ENCODE assay signal across 20 cellular contexts in the genomic region with DNA sequence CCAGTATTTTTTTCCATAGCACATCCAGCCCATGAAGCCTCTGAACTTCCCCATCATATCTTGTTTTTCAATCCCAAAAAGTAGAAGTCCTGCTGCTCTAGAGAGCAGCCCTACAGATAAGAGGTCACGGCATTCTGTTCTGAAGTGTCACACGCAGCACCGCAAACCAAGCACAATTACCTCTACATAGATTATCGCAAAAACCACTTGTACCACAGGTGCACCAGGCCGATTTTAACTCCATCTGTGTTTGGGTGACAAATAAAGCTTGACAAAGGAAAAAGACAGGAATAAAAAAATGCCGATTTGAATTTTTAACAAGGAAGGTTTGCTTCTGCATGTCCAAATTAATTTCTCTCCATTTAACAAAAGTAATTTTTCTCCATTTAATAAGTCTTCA.
DNase-seq lines count a peak whose midpoint lies in the region; ATAC-seq, FAIRE-seq and TF ChIP-seq lines count a peak whose summit lies in the region.
"Had no signal": no experiment of that assay in that cellular context is flagged by ENCODE, and none has a peak within 500 bp of the region (broad histone marks: within the 10 kb centered on the region; RNA-seq: fewer than 3 reads in every experiment).

No MANE protein-coding gene starts in this region.

- H3K9ac ChIP-seq in endothelial cell of umbilical vein (replicated peaks; ENCODE audit: extremely low read depth, insufficient read depth, low read length) = peak overlapping the region; percentile 79
- H3K9ac ChIP-seq: GM23248 had no signal

- no peak overlapping the region for H2AFZ ChIP-seq in endothelial cell of umbilical vein (ENCODE audit: low read depth, low read length)
- H2AFZ ChIP-seq: GM23248 had no signal

- H3K4me1 ChIP-seq in endothelial cell of umbilical vein (ENCODE audit: control insufficient read depth, extremely low read depth, insufficient read depth, low read length) = peaks cover 58% of the 10 kb centered on the region

- FAIRE-seq in endothelial cell of umbilical vein (lab: Jason Lieb, UNC) = no peak
- FAIRE-seq: GM12878, RCC 7860 had no signal

- H3K9me1 ChIP-seq in endothelial cell of umbilical vein (replicated peaks; ENCODE audit: control insufficient read depth, extremely low read depth, insufficient read depth, low read length) = no peaks in the 10 kb centered on the region

- BruUV-seq in endothelial cell of umbilical vein (replicated peaks; lab: Mats Ljungman, UMichigan) = no TSS peak

- ATAC-seq in HG03439 (IDR thresholded peaks at IDR 0.05; ENCODE audit: unreplicated experiment) = no peak
- ATAC-seq: GM12878, Right ventricle myocardium inferior had no signal

- peak overlapping the region; percentile 55 for H3K4me2 ChIP-seq in endothelial cell of umbilical vein (ENCODE audit: insufficient read depth, low read length)

- no peak for TF ChIP-seq POLR2A in endothelial cell of umbilical vein (IDR thresholded peaks at IDR 0.05; ENCODE audit: low read depth, low read length)

- CTCF ChIA-PET in endothelial cell of umbilical vein (lab: Charles Lee) = interaction anchor here (1.1 to 2.0 kb wide), 5 partner anchors 8 to 49 kb away, joined by 4 to 5 read pairs (median 4); no protein-coding TSS in a partner anchor

- peak overlapping the region; percentile 97 for H3K27ac ChIP-seq in endothelial cell of umbilical vein (ENCODE audit: insufficient read depth, low read depth, low read length)
- H3K27ac ChIP-seq: GM23248, HL-60 had no signal

- DNase-seq in NCI-H1417 (lab: John Stamatoyannopoulos, UW) (peak in 2 of 3 experiments; percentile 13 to 61), NCI-H1417 treated with DMSO at 0.1 percent for 48 hours (lab: John Stamatoyannopoulos, UW) (no peak), NCI-H2107 treated with DMSO at 0.1 percent for 48 hours (lab: John Stamatoyannopoulos, UW; ENCODE audit: unreplicated experiment) (peak; percentile 48), OCI-M1 (lab: John Stamatoyannopoulos, UW) (peak; percentile 78), endothelial cell of umbilical vein (ENCODE audit: low read depth, low spot score) (no peak), SKM-1 (lab: John Stamatoyannopoulos, UW; ENCODE audit: unreplicated experiment) (no peak), COR-L47 (lab: John Stamatoyannopoulos, UW) (no peak)
- DNase-seq: 8988T, DMS 273 treated with DMSO at 0.1 percent for 48 hours, EL, GM23248, HCEC 1CT, IMR-90, Karpas-422, NCI-H524 had no signal

- H3K4me3 ChIP-seq in endothelial cell of umbilical vein (replicated peaks in 1 of 3; ENCODE audit: insufficient read depth in 1 of 3, low read depth in 1 of 3, low read length in 3 of 3) = no peak overlapping the region
- H3K4me3 ChIP-seq: GM12878, GM23248 had no signal

- POLR2A ChIA-PET in endothelial cell of umbilical vein (lab: Charles Lee) = no interaction called here

- no peaks in the 10 kb centered on the region for H3K27me3 ChIP-seq in endothelial cell of umbilical vein (ENCODE audit: control insufficient read depth in 2 of 2, insufficient read depth in 2 of 2, low read length in 2 of 2)

- TF ChIP-seq CTCF in endothelial cell of umbilical vein (IDR thresholded peaks at IDR 0.05; ENCODE audit: extremely low read depth in 1 of 2, insufficient read depth in 1 of 2, low read depth in 1 of 2, low read length in 2 of 2) = no peak

- H3K9me3 ChIP-seq in endothelial cell of umbilical vein (replicated peaks; ENCODE audit: control insufficient read depth, insufficient read depth, low read length) = no peaks in the 10 kb centered on the region

- H3K36me3 ChIP-seq in endothelial cell of umbilical vein (ENCODE audit: control insufficient read depth in 2 of 2, extremely low read depth in 1 of 2, insufficient read depth in 2 of 2, low read length in 2 of 2) = no peaks in the 10 kb centered on the region

- H4K20me1 ChIP-seq in endothelial cell of umbilical vein (replicated peaks; ENCODE audit: control insufficient read depth, extremely low read depth, insufficient read depth, low read length) = no peaks in the 10 kb centered on the region

- dilution Hi-C loops in endothelial cell of umbilical vein (cut with MboI; ENCODE audit: extremely low pct_ligation_motif_present, low sequenced_read_pairs) = no loop called here

- intact Hi-C loops in endothelial cell of umbilical vein (cut with micrococcal nuclease) = loop anchor here (1.0 to 5.0 kb wide), 3 partner anchors 30 to 158 kb away; no protein-coding TSS in a partner anchor

- H3K79me2 ChIP-seq in endothelial cell of umbilical vein (ENCODE audit: control insufficient read depth, insufficient read depth, low read length) = peaks cover 8% of the 10 kb centered on the region

TF ChIP-seq in endothelial cell of umbilical vein, 7 proteins besides CTCF, POLR2A, EP300 and RAD21:
- no peak for TF ChIP-seq POLR2AphosphoS5 (IDR thresholded peaks at IDR 0.05; ENCODE audit: insufficient read depth, low read depth, low read length)
- no peak for TF ChIP-seq MYC (IDR thresholded peaks at IDR 0.05; ENCODE audit: low read depth, low read length)
- TF ChIP-seq FOS (IDR thresholded peaks at IDR 0.05; ENCODE audit: borderline replicate concordance, insufficient read depth, low read length) = no peak
- TF ChIP-seq EZH2 (IDR thresholded peaks at IDR 0.05; ENCODE audit: borderline replicate concordance, low read depth, low read length, severe bottlenecking) = no peak
- no peak for TF ChIP-seq JUN (IDR thresholded peaks at IDR 0.05; ENCODE audit: borderline replicate concordance, insufficient read depth, insufficient read length, low read depth)
- TF ChIP-seq GATA2 (IDR thresholded peaks at IDR 0.05; ENCODE audit: insufficient read depth, insufficient read length, low read depth, low read length) = no peak
- no peak for TF ChIP-seq MAX (IDR thresholded peaks at IDR 0.05; ENCODE audit: insufficient read depth, insufficient read length)

Comparison
In these comparisons a context has a peak if more than half of its experiments do, and no peak if none do; other contexts are left out.
1. DNase-seq: peak in NCI-H1417 (2 of 3), NCI-H2107 treated with DMSO at 0.1 percent for 48 hours (single experiment) and OCI-M1 (single experiment); none in NCI-H1417 treated with DMSO at 0.1 percent for 48 hours (single experiment), endothelial cell of umbilical vein (single experiment), SKM-1 (single experiment) and COR-L47 (single experiment).